1 cellular context compared by ENCODE assay signal in genomic region chr12:78081590-78082314, GRCh38.
A peak's percentile ranks its signal among the peaks of the same experiment; 100 is the strongest.
TF ChIP-seq lines count a peak whose summit lies in the region.

No MANE protein-coding gene starts in this region.

TF ChIP-seq in GM12878, 131 proteins besides CTCF, POLR2A, EP300 and RAD21 (continued from another document):
- TF ChIP-seq IRF3 (IDR thresholded peaks at IDR 0.05), result no peak
- TF ChIP-seq MLLT1 (IDR thresholded peaks at IDR 0.05), result no peak
- no peak for TF ChIP-seq BMI1 (IDR thresholded peaks at IDR 0.05; ENCODE audit: borderline replicate concordance)
- TF ChIP-seq IKZF2 (IDR thresholded peaks at IDR 0.05), result peak; percentile 31 to 66; a peak in 2 of 4 replicates
- TF ChIP-seq EED (IDR thresholded peaks at IDR 0.05; ENCODE audit: low read depth), result peak; percentile 29; the same call in 1 of the 2 replicates
- 0 out of 2 replicates have a peak, but pooled peaks have one; percentile 19 for TF ChIP-seq RELB (IDR thresholded peaks at IDR 0.05; ENCODE audit: low read depth)
- peak; percentile 44; the same call in 1 of the 2 replicates for TF ChIP-seq IKZF1 (conservative IDR thresholded peaks at IDR 0.05)
- TF ChIP-seq TBL1XR1 (IDR thresholded peaks at IDR 0.05; ENCODE audit: low read depth, low read length), result no peak
- no peak for TF ChIP-seq CBX3 (IDR thresholded peaks at IDR 0.05; ENCODE audit: borderline replicate concordance, low read depth)
- TF ChIP-seq MEF2B (IDR thresholded peaks at IDR 0.05; ENCODE audit: partially characterized antibody, poor library complexity, severe bottlenecking), result peak; percentile 66
- TF ChIP-seq JUNB (IDR thresholded peaks at IDR 0.05), result no peak
- TF ChIP-seq TCF7 (IDR thresholded peaks at IDR 0.05; ENCODE audit: borderline replicate concordance), result 0 out of 2 replicates have a peak, but pooled peaks have one; percentile 14
- peak; percentile 53; the same call in 1 of the 2 replicates for TF ChIP-seq NFIC (IDR thresholded peaks at IDR 0.05; ENCODE audit: low read depth, low read length)
- no peak for TF ChIP-seq SIN3A (IDR thresholded peaks at IDR 0.05; ENCODE audit: low read depth, low read length)
